33 cellular contexts compared by ENCODE assay signal in genomic region chr11:69844396-69844795, GRCh38. TPM values are rescaled to one million over a fixed set of nuclear protein-coding genes. Genes with fewer than 3 reads are reported as not detected.
"Had no signal": no experiment of that assay in that cellular context is flagged by ENCODE, and none has a peak within 500 bp of the region (broad histone marks: within the 10 kb centered on the region; RNA-seq: fewer than 3 reads in every experiment).

No MANE protein-coding gene starts in this region.

- H3K36me3 Mint-ChIP-seq: mesothelial cell of epicardium had no signal

- H3K27ac ChIP-seq: epithelial cell of prostate, esophagus squamous epithelium, gastrocnemius medialis, heart right ventricle, left lung, lower lobe of right lung had no signal

- H3K27ac Mint-ChIP-seq: dendritic cell treated with granulocyte-macrophage colony-stimulating factor and Interleukin-4, amounts not matched to agents 40 ng/mL and 50 ng/mL, for 4 days; effector memory CD8-positive, alpha-beta T cell; endodermal cell; mesothelial cell of epicardium; naive B cell; naive thymus-derived CD8-positive, alpha-beta T cell had no signal

- H3K4me3 Mint-ChIP-seq: dendritic cell treated with granulocyte-macrophage colony-stimulating factor and Interleukin-4, amounts not matched to agents 40 ng/mL and 50 ng/mL, for 4 days; effector memory CD8-positive, alpha-beta T cell; endodermal cell; mesothelial cell of epicardium; naive B cell; naive thymus-derived CD8-positive, alpha-beta T cell had no signal

- FAIRE-seq: endometrium, islet of Langerhans, keratinocyte had no signal

- H3K9me3 ChIP-seq: gastrocnemius medialis, left lung, lower lobe of right lung, mucosa of descending colon had no signal

- H3K4me3 ChIP-seq: esophagus squamous epithelium, gastrocnemius medialis, heart right ventricle, left lung, lower lobe of right lung, mucosa of descending colon had no signal

- DNase-seq: cortex of kidney; effector CD8-positive, alpha-beta T cell; effector memory CD8-positive, alpha-beta T cell; esophagus squamous epithelium; foreskin fibroblast; foreskin melanocyte; gastrocnemius medialis; glutamatergic neuron; heart right ventricle; hippocampal formation; left cardiac atrium; left ventricle myocardium superior; lower lobe of right lung; mesenchymal stem cell; mucosa of descending colon; naive B cell; naive thymus-derived CD8-positive, alpha-beta T cell had no signal

- ATAC-seq: effector memory CD8-positive, alpha-beta T cell; esophagus mucosa; gastrocnemius medialis; heart right ventricle; left cardiac atrium; left lung; left ventricle myocardium superior; lower lobe of right lung; mucosa of descending colon had no signal

- H3K36me3 ChIP-seq: esophagus squamous epithelium, gastrocnemius medialis, heart right ventricle, left lung, lower lobe of right lung had no signal

- H3K4me1 Mint-ChIP-seq: mesothelial cell of epicardium had no signal

- H3K4me1 ChIP-seq: esophagus squamous epithelium, gastrocnemius medialis, heart right ventricle, left lung, lower lobe of right lung had no signal

RNA-seq across cellular contexts. Expression of gene FGF3, which starts 25.2 kb away (rescaled TPM):
- total RNA-seq: dermis microvascular lymphatic vessel endothelial cell; endodermal cell; esophagus mucosa; esophagus squamous epithelium; gastrocnemius medialis; glomerular endothelial cell; heart right ventricle; kidney epithelial cell; left cardiac atrium; left lung; left ventricle myocardium superior; lower leg skin; lower lobe of right lung; lung microvascular endothelial cell; mesenteric fat pad; mesothelial cell of epicardium; mucosa of descending colon; myocyte; naive thymus-derived CD8-positive, alpha-beta T cell had no signal
- polyA plus RNA-seq: heart right ventricle; keratinocyte; naive thymus-derived CD8-positive, alpha-beta T cell had no signal
